In genomic region chr2:187299122-187299906, GRCh38 we compare ENCODE assay signal across 10 cellular contexts.
A peak's percentile ranks its signal among the peaks of the same experiment; 100 is the strongest.
DNase-seq lines count a peak whose midpoint lies in the region; ATAC-seq, FAIRE-seq and TF ChIP-seq lines count a peak whose summit lies in the region.
"Had no signal": no experiment of that assay in that cellular context is flagged by ENCODE, and none has a peak within 500 bp of the region (broad histone marks: within the 10 kb centered on the region; RNA-seq: fewer than 3 reads in every experiment).

No MANE protein-coding gene starts in this region.

- TF ChIP-seq POLR2A in stomach (IDR thresholded peaks at IDR 0.05), result no peak

- H3K4me3 ChIP-seq in GM23248 (no peak overlapping the region), WERI-Rb-1 (ENCODE audit: low read depth, low read length) (no peak overlapping the region), kidney (ENCODE audit: low read length in 2 of 2) (no peak overlapping the region), stomach (no peak overlapping the region)

- intact Hi-C loops in kidney (cut with DNase I) (no loop called here), stomach (cut with DNase I; ENCODE audit: low total_unique reads) (no loop called here)

- no peak overlapping the region for H3K27ac ChIP-seq in GM23248
- no peak overlapping the region for H3K27ac ChIP-seq in WERI-Rb-1
- H3K27ac ChIP-seq in kidney (ENCODE audit: low read depth in 2 of 2, low read length in 2 of 2), result no peak overlapping the region
- H3K27ac ChIP-seq in stomach, result no peak overlapping the region

- TF ChIP-seq CTCF in WERI-Rb-1 (IDR thresholded peaks at IDR 0.05; ENCODE audit: low read depth, low read length) (0 out of 2 replicates have a peak, but pooled peaks have one; percentile 5), kidney (IDR thresholded peaks at IDR 0.05; ENCODE audit: borderline replicate concordance, extremely low read depth, insufficient read depth) (peak; percentile 30), stomach (IDR thresholded peaks at IDR 0.05) (no peak)

- H3K4me1 ChIP-seq in GM23248 (ENCODE audit: insufficient read depth) (peaks cover 23% of the 10 kb centered on the region), kidney (ENCODE audit: control insufficient read depth in 1 of 2, insufficient read depth in 1 of 2, low read depth in 1 of 2, low read length in 2 of 2) (no peaks in the 10 kb centered on the region), stomach (peaks cover 0 to 9% (median 0%) of the 10 kb centered on the region in 4 donors)

- H4K20me1 ChIP-seq in GM23248 (ENCODE audit: insufficient read depth), result no peaks in the 10 kb centered on the region

- H3K9me2 ChIP-seq in GM23248 (ENCODE audit: insufficient read depth), result no peaks in the 10 kb centered on the region

- peak overlapping the region; percentile 49; the same call in 1 of the 2 replicates for H2AFZ ChIP-seq in GM23248

- H3K9ac ChIP-seq in GM23248 (no peak overlapping the region), kidney (ENCODE audit: low read length in 2 of 2) (no peak overlapping the region)

- no peak for ATAC-seq in HG03159 (IDR thresholded peaks at IDR 0.05; ENCODE audit: unreplicated experiment)
- no peak for ATAC-seq in HG03378 (IDR thresholded peaks at IDR 0.05; ENCODE audit: unreplicated experiment)

- in situ Hi-C loops in GM23248 (cut with MboI), result no loop called here

- no peaks in the 10 kb centered on the region for H3K36me3 ChIP-seq in GM23248 (ENCODE audit: low read depth)
- H3K36me3 ChIP-seq in WERI-Rb-1, result no peaks in the 10 kb centered on the region
- no peaks in the 10 kb centered on the region for H3K36me3 ChIP-seq in kidney (ENCODE audit: control insufficient read depth in 1 of 2, insufficient read depth in 2 of 2, low read length in 2 of 2)
- H3K36me3 ChIP-seq in stomach, result no peaks in the 10 kb centered on the region

- no peaks in the 10 kb centered on the region for H3K9me3 ChIP-seq in GM23248 (ENCODE audit: low read depth)
- no peaks in the 10 kb centered on the region for H3K9me3 ChIP-seq in WERI-Rb-1 (ENCODE audit: severe bottlenecking)
- H3K9me3 ChIP-seq in kidney (ENCODE audit: control insufficient read depth in 1 of 2, low read length in 2 of 2), result no peaks in the 10 kb centered on the region
- H3K9me3 ChIP-seq in stomach, result no peaks in the 10 kb centered on the region

- H3F3A ChIP-seq in GM23248 (ENCODE audit: insufficient read depth), result no peaks in the 10 kb centered on the region

- H3K79me2 ChIP-seq in GM23248 (ENCODE audit: insufficient read depth), result no peaks in the 10 kb centered on the region

- no peak overlapping the region for H3K4me2 ChIP-seq in GM23248 (ENCODE audit: unreplicated experiment)

- no peak for FAIRE-seq in kidney (lab: Jason Lieb, UNC)
- FAIRE-seq: G401.6 had no signal

- TF ChIP-seq EP300 in stomach (IDR thresholded peaks at IDR 0.05), result no peak

- DNase-seq in AG08396 (ENCODE audit: low spot score) (peak; percentile 4), GM23248 (peak; percentile 51), WERI-Rb-1 (no peak), kidney (no peak), stomach (no peak), NCI-H1048 (lab: John Stamatoyannopoulos, UW) (no peak)
- DNase-seq: T1000 had no signal

- H3K27me3 ChIP-seq in GM23248 (replicated peaks; ENCODE audit: insufficient read depth) (no peaks in the 10 kb centered on the region), WERI-Rb-1 (ENCODE audit: insufficient read depth, low read depth, severe bottlenecking) (no peaks in the 10 kb centered on the region), stomach (no peaks in the 10 kb centered on the region)

Comparison
In these comparisons a context has a peak if more than half of its experiments do, and no peak if none do; other contexts are left out.
1. DNase-seq: peak in AG08396 (single experiment) and GM23248 (single experiment); none in WERI-Rb-1 (single experiment), kidney (single experiment), stomach (single experiment) and NCI-H1048 (single experiment).
2. CTCF ChIP-seq: peak in WERI-Rb-1 (single experiment) and kidney (single experiment); none in stomach (0 of 7).